ENCODE assay signal across 24 cellular contexts in genomic region chr15:82653483-82653882, GRCh38. TPM values are rescaled to one million over a fixed set of nuclear protein-coding genes. Genes with fewer than 3 reads are reported as not detected.
"Had no signal": no experiment of that assay in that cellular context is flagged by ENCODE, and none has a peak within 500 bp of the region (broad histone marks: within the 10 kb centered on the region; RNA-seq: fewer than 3 reads in every experiment).

No MANE protein-coding gene starts in this region.

- H3K9me3 ChIP-seq: SK-N-SH had no signal

- FAIRE-seq: RCC 7860 had no signal

- H3K27ac ChIP-seq: HL-60, RWPE1 had no signal

- H3K9ac ChIP-seq: SK-N-SH had no signal

- H3K4me2 ChIP-seq: SK-N-SH had no signal

- DNase-seq: KBM-7, MV-4-11, NCI-H1092, NCI-H1105 treated with DMSO at 0.1 percent for 48 hours, NCI-H1417 treated with DMSO at 0.1 percent for 48 hours, NCI-H146, NCI-H1694 treated with DMSO at 0.1 percent for 48 hours, NCI-H1930, NCI-H2081, NCI-H2107, NCI-H2171, NCI-H226, NCI-H446, NCI-H510A, NCI-H524 treated with DMSO at 0.1 percent for 48 hours, NCI-H69, NCI-H774, SHP77, SK-N-SH, SW 1271 had no signal

RNA-seq across cellular contexts. Expression of gene CPEB1, which starts 6.3 kb away (rescaled TPM):
- total RNA-seq: MCF 10A had no signal
